9 cellular contexts compared by ENCODE assay signal in the genomic region with DNA sequence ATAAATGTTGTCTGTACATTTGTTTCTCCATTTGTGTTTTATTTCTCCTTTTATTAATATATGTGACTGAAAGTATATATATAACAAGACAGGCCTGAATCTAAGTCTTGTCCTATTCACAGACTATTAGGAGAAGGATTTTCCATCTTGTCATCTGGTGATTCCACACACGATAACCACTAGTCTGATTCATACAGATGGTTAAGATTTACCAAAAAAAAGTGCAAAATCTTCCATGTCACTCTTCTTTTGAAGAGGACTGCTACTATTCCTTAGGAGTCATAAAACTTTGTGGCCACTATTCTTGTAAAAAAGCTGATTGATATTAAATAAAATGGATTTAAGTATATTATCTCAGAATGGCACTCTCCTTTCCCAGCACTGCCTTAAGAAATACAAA.
"Had no signal": no experiment of that assay in that cellular context is flagged by ENCODE, and none has a peak within 500 bp of the region (broad histone marks: within the 10 kb centered on the region; RNA-seq: fewer than 3 reads in every experiment).

No MANE protein-coding gene starts in this region.

- H3K9me3 ChIP-seq: HAP-1 had no signal

- ATAC-seq: HCT116, HepG2, K562 had no signal

- H3K4me1 ChIP-seq: HAP-1 had no signal

- H3K27ac ChIP-seq: HL-60 had no signal

- H3K36me3 ChIP-seq: HAP-1 had no signal

- H3K4me3 ChIP-seq: HAP-1, K562 had no signal

- DNase-seq: GOT3, H7, HFFc6, KG1 had no signal
